Comparison of ENCODE assay signal across 29 cellular contexts in the genomic region with DNA sequence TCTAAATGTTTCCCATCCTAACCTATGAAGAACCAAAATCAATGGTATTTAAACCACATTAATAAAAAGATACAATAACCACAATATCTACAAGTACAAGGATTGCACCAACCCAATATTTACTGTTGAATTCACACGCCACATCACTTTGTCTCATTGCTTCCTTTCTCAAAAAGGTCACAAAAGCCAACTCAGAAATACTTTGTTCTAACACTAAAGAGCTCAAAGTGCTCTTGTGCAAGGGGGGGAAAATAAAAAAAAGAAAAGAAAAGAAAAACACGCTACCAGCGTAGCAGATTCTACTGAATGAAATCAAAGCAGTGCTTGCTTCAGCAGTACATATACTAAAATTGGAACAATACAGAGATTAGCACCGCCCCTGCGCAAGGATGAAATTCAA.
"Had no signal": no experiment of that assay in that cellular context is flagged by ENCODE, and none has a peak within 500 bp of the region (broad histone marks: within the 10 kb centered on the region; RNA-seq: fewer than 3 reads in every experiment).

No MANE protein-coding gene starts in this region.

- H3K27me3 Mint-ChIP-seq: naive B cell; stimulated activated naive CD8-positive, alpha-beta T cell treated with anti-CD3 and anti-CD28 coated beads, Interleukin-15, Interleukin-2, amounts not matched to agents 100 ng/mL and 50 ng/mL, for 24 hours had no signal

- H3K4me1 ChIP-seq: left ventricle myocardium inferior, prostate gland, spleen, suprapubic skin, tibial artery, upper lobe of right lung had no signal

- H3K4me3 ChIP-seq: left ventricle myocardium inferior, lung, pancreas, prostate gland, sigmoid colon, spleen, suprapubic skin, thoracic aorta, tibial artery, upper lobe of right lung had no signal

- H3K27ac Mint-ChIP-seq: immature natural killer cell; mesothelial cell of epicardium; naive B cell; natural killer cell; nephron progenitor cell; stimulated activated effector memory CD8-positive, alpha-beta T cell treated with anti-CD3 and anti-CD28 coated beads, Interleukin-12 subunit alpha, Interleukin-12 subunit beta, amount 100 ng/mL, for 72 hours; stimulated activated naive CD8-positive, alpha-beta T cell treated with anti-CD3 and anti-CD28 coated beads, Interleukin-15, Interleukin-2, amounts not matched to agents 100 ng/mL and 50 ng/mL, for 24 hours had no signal

- DNase-seq: hypothalamus; immature natural killer cell; kidney; left colon; left ventricle myocardium inferior; mesendoderm; naive B cell; natural killer cell; nephron progenitor cell; nucleus accumbens; pancreas; posterior cingulate gyrus; retina; right cardiac atrium; sigmoid colon; small intestine; spleen; stimulated activated CD4-positive, alpha-beta T cell treated with anti-CD3 and anti-CD28 coated beads, Interleukin-4, amount 100 ng/mL, for 24 hours; stimulated activated naive CD4-positive, alpha-beta T cell; tibial artery; trophoblast cell; upper lobe of right lung had no signal

- H3K36me3 Mint-ChIP-seq: immature natural killer cell; stimulated activated effector memory CD8-positive, alpha-beta T cell treated with anti-CD3 and anti-CD28 coated beads, Interleukin-12 subunit alpha, Interleukin-12 subunit beta, amount 100 ng/mL, for 72 hours had no signal

- H3K4me3 Mint-ChIP-seq: immature natural killer cell; mesothelial cell of epicardium; naive B cell; natural killer cell; nephron progenitor cell; stimulated activated effector memory CD8-positive, alpha-beta T cell treated with anti-CD3 and anti-CD28 coated beads, Interleukin-12 subunit alpha, Interleukin-12 subunit beta, amount 100 ng/mL, for 72 hours; stimulated activated naive CD8-positive, alpha-beta T cell treated with anti-CD3 and anti-CD28 coated beads, Interleukin-15, Interleukin-2, amounts not matched to agents 100 ng/mL and 50 ng/mL, for 24 hours had no signal

- H3K36me3 ChIP-seq: left ventricle myocardium inferior, pancreas, prostate gland, sigmoid colon, suprapubic skin, thoracic aorta, tibial artery, upper lobe of right lung had no signal

- H3K27me3 ChIP-seq: pancreas, sigmoid colon, spleen, suprapubic skin, tibial artery, upper lobe of right lung had no signal

- H3K4me1 Mint-ChIP-seq: immature natural killer cell; natural killer cell; nephron progenitor cell; stimulated activated effector memory CD8-positive, alpha-beta T cell treated with anti-CD3 and anti-CD28 coated beads, Interleukin-12 subunit alpha, Interleukin-12 subunit beta, amount 100 ng/mL, for 72 hours had no signal

- H3K9me3 ChIP-seq: pancreas, prostate gland, sigmoid colon, suprapubic skin, thoracic aorta, upper lobe of right lung had no signal

- ATAC-seq: left colon; natural killer cell; pancreas; right cardiac atrium; stimulated activated effector memory CD8-positive, alpha-beta T cell treated with anti-CD3 and anti-CD28 coated beads, Interleukin-12 subunit alpha, Interleukin-12 subunit beta, amount 100 ng/mL, for 72 hours; upper lobe of right lung had no signal
